ENCODE assay signal across 8 cellular contexts in genomic region chr4:81069706-81070331, GRCh38. TPM values are rescaled to one million over a fixed set of nuclear protein-coding genes. Genes with fewer than 3 reads are reported as not detected.
DNase-seq lines count a peak whose midpoint lies in the region; ATAC-seq and TF ChIP-seq lines count a peak whose summit lies in the region.

No MANE protein-coding gene starts in this region.

- H3K4me3 ChIP-seq in gastrocnemius medialis, result no peak overlapping the region

- in situ Hi-C loops in gastrocnemius medialis (cut with MboI; ENCODE audit: low sequenced_read_pairs in 4 of 4), result loop anchor here in 1 of 4 donors (10.0 kb wide), 1 partner anchor 285 kb away; no protein-coding TSS in a partner anchor

- peak; percentile 21 to 78 (median 64) for TF ChIP-seq CTCF in gastrocnemius medialis (IDR thresholded peaks at IDR 0.05 in 4 of 5, conservative IDR thresholded peaks at IDR 0.05 in 1 of 5)

- TF ChIP-seq POLR2A in gastrocnemius medialis (IDR thresholded peaks at IDR 0.05), result no peak

- intact Hi-C loops in gastrocnemius medialis (cut with DNase I; ENCODE audit: low total_unique reads), result loop anchor here (5.0 kb wide), 1 partner anchor 282 kb away; no protein-coding TSS in a partner anchor

- no peaks in the 10 kb centered on the region for H3K9me3 ChIP-seq in gastrocnemius medialis

- no peaks in the 10 kb centered on the region for H3K27me3 ChIP-seq in gastrocnemius medialis

- H3K4me1 ChIP-seq in gastrocnemius medialis, result no peaks in the 10 kb centered on the region

- H3K27ac ChIP-seq in gastrocnemius medialis, result no peak overlapping the region

- DNase-seq in A172 (ENCODE audit: low spot score) (peak; percentile 77), NCI-H146 (lab: John Stamatoyannopoulos, UW) (peak; percentile 87), T-helper 1 cell (peak; percentile 10 to 52 (median 39)), anterior cingulate cortex (lab: John Stamatoyannopoulos, UW) (peak in 53 of 58 donors; percentile 4 to 82 (median 40)), hepatic stellate cell (ENCODE audit: low spot score) (peak; percentile 7), gastrocnemius medialis (peak; percentile 16 to 28)

- H3K36me3 ChIP-seq in gastrocnemius medialis, result no peaks in the 10 kb centered on the region

- ATAC-seq in GM18502 (IDR thresholded peaks at IDR 0.05; ENCODE audit: poor library complexity, unreplicated experiment) (peak; percentile 99), HG02885 (IDR thresholded peaks at IDR 0.05; ENCODE audit: poor library complexity, unreplicated experiment) (peak; percentile 99), gastrocnemius medialis (peak; percentile 45 to 68)

RNA-seq across cellular contexts. Expression of gene BMP3, which starts 39.3 kb away (rescaled TPM):
- total RNA-seq in A172 (2014; rRNA removed; shearing (Covaris generic)), result not detected in 2 replicates
- under 1 TPM; 0.11 to 0.51 (median 0.20) TPM for total RNA-seq in gastrocnemius medialis

Comparison
In these comparisons a context has a peak if more than half of its experiments do, and no peak if none do; other contexts are left out.
1. DNase-seq: peak in every context shown above with its lines; median percentile 87 in NCI-H146; 77 in A172; 40 in anterior cingulate cortex; 39 in T-helper 1 cell; 22 in gastrocnemius medialis; 7 in hepatic stellate cell.